In genomic region chr6:31057426-31058003, GRCh38 we compare ENCODE assay signal across 1 cellular context.
TF ChIP-seq lines count a peak whose summit lies in the region.

No MANE protein-coding gene starts in this region.

TF ChIP-seq in SK-N-SH, 30 proteins besides CTCF, POLR2A, EP300 and RAD21 (continued from another document):
- TF ChIP-seq USF1 (IDR thresholded peaks at IDR 0.05; ENCODE audit: borderline replicate concordance, low read depth) (no peak), ZBTB33 (IDR thresholded peaks at IDR 0.05; ENCODE audit: borderline replicate concordance, low read depth) (0 out of 2 replicates have a peak, but pooled peaks have one; percentile 5), TEAD4 (IDR thresholded peaks at IDR 0.05; ENCODE audit: borderline replicate concordance, insufficient read depth) (no peak; the same call in 1 of the 2 replicates), YY1 (IDR thresholded peaks at IDR 0.05; ENCODE audit: low read depth) (0 out of 2 replicates have a peak, but pooled peaks have one; percentile 5), NRF1 (IDR thresholded peaks at IDR 0.05; ENCODE audit: low read depth, low read length) (no peak), FOSL2 (IDR thresholded peaks at IDR 0.05; ENCODE audit: borderline replicate concordance, low read depth) (peak; percentile 13; the same call in 1 of the 2 replicates), RCOR1 (IDR thresholded peaks at IDR 0.05; ENCODE audit: low read length) (no peak), POLR2AphosphoS5 (IDR thresholded peaks at IDR 0.05; ENCODE audit: low read depth, low read length) (no peak), GABPA (IDR thresholded peaks at IDR 0.05; ENCODE audit: low read depth) (no peak), JUND (IDR thresholded peaks at IDR 0.05) (0 out of 2 replicates have a peak, but pooled peaks have one; percentile 23), PBX3 (IDR thresholded peaks at IDR 0.05) (peak; percentile 47)
